Comparison of ENCODE assay signal across 8 cellular contexts in the genomic region with DNA sequence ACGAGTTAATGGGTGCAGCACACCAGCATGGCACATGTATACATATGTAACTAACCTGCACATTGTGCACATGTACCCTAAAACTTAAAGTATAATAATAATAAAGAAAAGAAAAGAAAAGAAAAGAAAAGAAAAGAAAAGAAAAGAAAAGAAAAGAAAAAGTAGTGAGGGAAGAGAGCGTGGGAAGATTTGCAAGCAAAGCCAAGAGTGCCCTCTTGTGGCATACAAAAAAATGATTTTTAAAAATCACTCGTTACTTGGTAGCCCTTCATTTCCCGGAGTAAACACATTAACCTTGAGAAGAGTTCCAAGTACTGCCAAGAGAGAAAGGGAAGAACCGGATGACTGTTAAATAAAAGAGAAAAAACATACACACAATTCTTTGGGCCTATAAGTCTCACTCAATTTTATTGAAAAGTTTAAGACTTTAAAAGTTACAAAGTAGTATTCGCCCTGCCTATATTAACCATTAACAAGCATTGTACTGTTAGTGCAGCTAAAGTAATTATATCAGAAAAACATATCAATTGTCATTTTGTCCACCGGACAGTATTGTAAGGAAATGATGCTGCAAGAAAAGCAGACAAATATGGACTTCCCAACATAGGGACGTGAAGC. TPM values are rescaled to one million over a fixed set of nuclear protein-coding genes. Genes with fewer than 3 reads are reported as not detected.
DNase-seq lines count a peak whose midpoint lies in the region; ATAC-seq and TF ChIP-seq lines count a peak whose summit lies in the region.

No MANE protein-coding gene starts in this region.

- H3K27ac ChIP-seq in SK-N-SH (ENCODE audit: low read depth in 2 of 2, low read length in 1 of 2) (no peak overlapping the region), neutrophil (no peak overlapping the region)

- no peaks in the 10 kb centered on the region for H3K9me3 ChIP-seq in BE2C
- H3K9me3 ChIP-seq in SK-N-SH = no peaks in the 10 kb centered on the region
- no peaks in the 10 kb centered on the region for H3K9me3 ChIP-seq in neutrophil

- 42% methylated on average over 8 of the region's 8 CpGs for WGBS in SK-N-SH (ENCODE audit: low lambda C conversion rate)

- H3K4me1 ChIP-seq in BE2C (peaks cover 2% of the 10 kb centered on the region; the same call in 1 of the 2 replicates), SK-N-SH (ENCODE audit: control insufficient read depth in 1 of 2, insufficient read depth in 2 of 2, low read depth in 1 of 2, low read length in 1 of 2) (peaks cover 11 to 14% of the 10 kb centered on the region in 2 experiments; a peak in 3 of 4 replicates), neutrophil (ENCODE audit: control insufficient read depth in 1 of 2, insufficient read depth in 1 of 2, low read depth in 1 of 2, low read length in 1 of 2) (peaks cover 3 to 9% of the 10 kb centered on the region in 2 experiments)

- no peaks in the 10 kb centered on the region for H3K9me2 ChIP-seq in SK-N-SH

- DNase-seq in BE2C = no peak
- DNase-seq in H7 = peak; percentile 54
- peak; percentile 34 for DNase-seq in SK-N-SH
- DNase-seq in fibroblast of gingiva (ENCODE audit: low read depth) = peak; percentile 56
- DNase-seq in stimulated activated naive B cell treated with anti-CD40 and anti-IgM and Interleukin-4, amounts not matched to agents 10 μg/mL and 1 μg/mL and 100 μg/mL, for 72 hours = no peak

- no peak overlapping the region for H2AFZ ChIP-seq in SK-N-SH (ENCODE audit: low read depth)

- no peaks in the 10 kb centered on the region for H3K9me3 Mint-ChIP-seq in stimulated activated naive B cell treated with anti-CD40 and anti-IgM and Interleukin-4, amounts not matched to agents 10 μg/mL and 1 μg/mL and 100 μg/mL, for 72 hours

- TF ChIP-seq CTCF in BE2C (IDR thresholded peaks at IDR 0.05; ENCODE audit: low read depth, low read length) (peak; percentile 60), SK-N-SH (IDR thresholded peaks at IDR 0.05) (peak; percentile 68), neutrophil (IDR thresholded peaks at IDR 0.05) (peak; percentile 31)

- H3K36me3 ChIP-seq in BE2C (no peaks in the 10 kb centered on the region), H7 (replicated peaks; ENCODE audit: control insufficient read depth, insufficient read depth, low read length) (no peaks in the 10 kb centered on the region), SK-N-SH (replicated peaks in 1 of 2; ENCODE audit: control insufficient read depth in 1 of 2, insufficient read depth in 2 of 2, low read length in 1 of 2) (peaks cover 9 to 11% of the 10 kb centered on the region in 2 experiments), neutrophil (no peaks in the 10 kb centered on the region)

- peaks cover 15% of the 10 kb centered on the region for H3F3A ChIP-seq in SK-N-SH (replicated peaks; ENCODE audit: insufficient read depth)

- no peak overlapping the region for H3K27ac Mint-ChIP-seq in stimulated activated naive B cell treated with anti-CD40 and anti-IgM and Interleukin-4, amounts not matched to agents 10 μg/mL and 1 μg/mL and 100 μg/mL, for 72 hours

- H3K4me2 ChIP-seq in SK-N-SH = no peak overlapping the region

- ATAC-seq in HG03095 (IDR thresholded peaks at IDR 0.05; ENCODE audit: unreplicated experiment) (no peak), GM21367 (IDR thresholded peaks at IDR 0.05; ENCODE audit: unreplicated experiment) (no peak)
- ATAC-seq in stimulated activated naive B cell treated with anti-CD40 and anti-IgM and Interleukin-4, amounts not matched to agents 10 μg/mL and 1 μg/mL and 100 μg/mL, for 72 hours (replicated peaks) = no peak

- H3K79me2 ChIP-seq in SK-N-SH (ENCODE audit: insufficient read depth) = no peaks in the 10 kb centered on the region

- peaks cover 0 to 4% of the 10 kb centered on the region in 2 donors for H3K36me3 Mint-ChIP-seq in stimulated activated naive B cell treated with anti-CD40 and anti-IgM and Interleukin-4, amounts not matched to agents 10 μg/mL and 1 μg/mL and 100 μg/mL, for 72 hours

- no peak overlapping the region for H3K9ac ChIP-seq in SK-N-SH

- no peaks in the 10 kb centered on the region for H4K20me1 ChIP-seq in SK-N-SH (ENCODE audit: insufficient read depth)

- POLR2A ChIA-PET in SK-N-SH (lab: Yijun Ruan, JAX) = no interaction called here

- TF ChIP-seq EP300 in SK-N-SH (IDR thresholded peaks at IDR 0.05; ENCODE audit: borderline replicate concordance in 1 of 2, low read depth in 1 of 2, low read length in 1 of 2) = no peak

- H3K27me3 ChIP-seq in BE2C (peaks cover 5% of the 10 kb centered on the region), H7 (ENCODE audit: control insufficient read depth, insufficient read depth, low read length) (peaks cover 19% of the 10 kb centered on the region), SK-N-SH (ENCODE audit: insufficient read depth) (0 out of 2 replicates have a peak, but pooled peaks cover 2% of the 10 kb centered on the region), neutrophil (peaks cover 39% of the 10 kb centered on the region)

- H3K4me3 ChIP-seq in BE2C (ENCODE audit: low read depth, low read length) (no peak overlapping the region), H7 (ENCODE audit: insufficient read depth, low read depth, low read length) (no peak overlapping the region), SK-N-SH (ENCODE audit: low read depth in 2 of 2, low read length in 1 of 2) (no peak overlapping the region), neutrophil (ENCODE audit: low read depth in 1 of 2, low read length in 1 of 2) (no peak overlapping the region)

- peaks cover 14 to 17% of the 10 kb centered on the region in 2 donors for H3K27me3 Mint-ChIP-seq in stimulated activated naive B cell treated with anti-CD40 and anti-IgM and Interleukin-4, amounts not matched to agents 10 μg/mL and 1 μg/mL and 100 μg/mL, for 72 hours

- TF ChIP-seq RAD21 in SK-N-SH (IDR thresholded peaks at IDR 0.05; ENCODE audit: low read length) = peak; percentile 81

- peaks cover 13 to 18% of the 10 kb centered on the region in 2 donors for H3K4me1 Mint-ChIP-seq in stimulated activated naive B cell treated with anti-CD40 and anti-IgM and Interleukin-4, amounts not matched to agents 10 μg/mL and 1 μg/mL and 100 μg/mL, for 72 hours

- H3K4me3 Mint-ChIP-seq in stimulated activated naive B cell treated with anti-CD40 and anti-IgM and Interleukin-4, amounts not matched to agents 10 μg/mL and 1 μg/mL and 100 μg/mL, for 72 hours = no peak overlapping the region

- CTCF ChIA-PET in SK-N-SH (lab: Yijun Ruan, JAX) = interaction anchor here (0.6 to 4.2 kb wide), 40 partner anchors 8 to 403 kb away, joined by 3 to 94 read pairs (median 4); partner anchors contain the start of genes FAS and LIPA

TF ChIP-seq in SK-N-SH, 30 proteins besides CTCF, POLR2A, EP300 and RAD21:
- no peak for TF ChIP-seq CHD2 (IDR thresholded peaks at IDR 0.05; ENCODE audit: low read length, partially characterized antibody)
- TF ChIP-seq SMC3 (IDR thresholded peaks at IDR 0.05; ENCODE audit: low read depth, low read length) = peak; percentile 69
TF ChIP-seq in SK-N-SH: peak in this region for 1.

RNA-seq across cellular contexts. Expression of gene CH25H, which starts 6.2 kb away (rescaled TPM):
- polyA plus RNA-seq in BE2C (2012; ENCODE audit: insufficient read depth, insufficient read length, low read depth) = not detected
- total RNA-seq in H7 (2014; rRNA removed; shearing (Covaris generic)) = not detected in 2 replicates
- not detected in 2 replicates for polyA plus RNA-seq in SK-N-SH (2012; rRNA removed)
- 0.03 TPM in 1 of 2 replicates, not detected in the other for polyA plus RNA-seq in SK-N-SH (2012; cell fraction: cytosol; rRNA removed)
- polyA plus RNA-seq in SK-N-SH (2012; cell fraction: nucleus; rRNA removed) = 0.05 TPM in 1 of 2 replicates, not detected in the other

RNA-seq across cellular contexts. Expression of gene LIPA, which starts 38.3 kb away (rescaled TPM):
- 49.2 TPM for polyA plus RNA-seq in BE2C (2012; ENCODE audit: insufficient read depth, insufficient read length, low read depth)
- total RNA-seq in H7 (2014; rRNA removed; shearing (Covaris generic)) = 10.1 and 14.9 TPM in 2 replicates
- 43.2 and 63.2 TPM in 2 replicates for polyA plus RNA-seq in SK-N-SH (2012; rRNA removed)
- polyA plus RNA-seq in SK-N-SH (2012; cell fraction: cytosol; rRNA removed) = 60.7 and 61.2 TPM in 2 replicates
- 15.3 and 45.5 TPM in 2 replicates for polyA plus RNA-seq in SK-N-SH (2012; cell fraction: nucleus; rRNA removed)

Comparison
In these comparisons a context has a peak if more than half of its experiments do, and no peak if none do; other contexts are left out.
1. DNase-seq: peak in H7 (single experiment), SK-N-SH (single experiment) and fibroblast of gingiva (single experiment); none in BE2C (single experiment) and stimulated activated naive B cell treated with anti-CD40 and anti-IgM and Interleukin-4, amounts not matched to agents 10 μg/mL and 1 μg/mL and 100 μg/mL, for 72 hours (single experiment).
2. Peak in every context shown above with its lines, with median percentiles within 50 percentile points of each other: CTCF ChIP-seq.